ENCODE assay signal across 23 cellular contexts in the genomic region with DNA sequence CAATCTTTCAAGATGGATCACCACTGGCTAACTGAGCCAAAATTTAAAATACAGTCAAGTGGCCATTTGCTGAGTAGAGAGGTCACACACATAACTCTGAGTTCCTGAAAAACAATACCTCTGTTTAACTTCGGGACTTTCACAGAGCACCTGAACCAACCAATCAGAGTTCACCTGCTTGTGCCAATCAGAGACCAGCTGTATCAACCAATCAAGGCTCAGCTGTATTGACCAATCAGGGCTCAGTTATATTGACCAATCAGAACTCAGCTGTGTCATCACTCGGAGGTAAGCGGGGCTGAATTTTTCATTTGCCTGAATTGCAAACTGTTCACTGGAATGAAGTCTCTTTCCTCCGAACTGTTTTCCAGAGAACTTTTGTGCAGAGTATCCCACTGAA. TPM values are rescaled to one million over a fixed set of nuclear protein-coding genes. Genes with fewer than 3 reads are reported as not detected.
"Had no signal": no experiment of that assay in that cellular context is flagged by ENCODE, and none has a peak within 500 bp of the region (broad histone marks: within the 10 kb centered on the region; RNA-seq: fewer than 3 reads in every experiment).

No MANE protein-coding gene starts in this region.

- H3K4me1 ChIP-seq: left ventricle myocardium inferior, lower lobe of right lung, right atrium auricular region had no signal

- H3K79me2 ChIP-seq: hepatocyte had no signal

- H3K9me3 Mint-ChIP-seq: effector memory CD8-positive, alpha-beta T cell had no signal

- H3K27me3 ChIP-seq: hepatocyte, ovary, right atrium auricular region had no signal

- H3K36me3 ChIP-seq: esophagus squamous epithelium, left ventricle myocardium inferior, lower lobe of right lung, ovary, right atrium auricular region, stomach had no signal

- H3K4me1 Mint-ChIP-seq: mesothelial cell of epicardium, neural crest cell had no signal

- H2AFZ ChIP-seq: hepatocyte had no signal

- H3K27ac Mint-ChIP-seq: dendritic cell treated with granulocyte-macrophage colony-stimulating factor and Interleukin-4, amounts not matched to agents 40 ng/mL and 50 ng/mL, for 4 days; effector memory CD8-positive, alpha-beta T cell; memory B cell; mesothelial cell of epicardium; natural killer cell had no signal

- ATAC-seq: effector memory CD8-positive, alpha-beta T cell; left cardiac atrium; lower lobe of right lung; natural killer cell had no signal

- H3K4me3 Mint-ChIP-seq: dendritic cell treated with granulocyte-macrophage colony-stimulating factor and Interleukin-4, amounts not matched to agents 40 ng/mL and 50 ng/mL, for 4 days; effector memory CD8-positive, alpha-beta T cell; memory B cell; mesothelial cell of epicardium; natural killer cell; neural crest cell had no signal

- H3K36me3 Mint-ChIP-seq: memory B cell, mesothelial cell of epicardium, natural killer cell had no signal

- H3K4me2 ChIP-seq: hepatocyte had no signal

- H3K27ac ChIP-seq: epithelial cell of prostate, esophagus squamous epithelium, hepatocyte, left ventricle myocardium inferior, lower lobe of right lung, ovary, right atrium auricular region, stomach had no signal

- H3K4me3 ChIP-seq: esophagus squamous epithelium, hepatocyte, left ventricle myocardium inferior, lower lobe of right lung, ovary, right atrium auricular region, stomach had no signal

- DNase-seq: effector memory CD8-positive, alpha-beta T cell; esophagus squamous epithelium; foreskin melanocyte; head of caudate nucleus; kidney; left cardiac atrium; left ventricle myocardium inferior; lower lobe of right lung; natural killer cell; ovary; stimulated activated CD4-positive, alpha-beta T cell treated with anti-CD3 and anti-CD28 coated beads, Interleukin-12 subunit alpha, Interleukin-12 subunit beta, amount 100 ng/mL, for 4 hours; stimulated activated naive CD4-positive, alpha-beta T cell; stomach; substantia nigra; trophoblast cell had no signal

- H3K9me3 ChIP-seq: ovary had no signal

RNA-seq across cellular contexts. Expression of a gene that starts 10.0 kb away (rescaled TPM):
- total RNA-seq: myocyte, natural killer cell, neural crest cell had no signal
